Comparison of ENCODE assay signal across 1 cellular context in the genomic region with DNA sequence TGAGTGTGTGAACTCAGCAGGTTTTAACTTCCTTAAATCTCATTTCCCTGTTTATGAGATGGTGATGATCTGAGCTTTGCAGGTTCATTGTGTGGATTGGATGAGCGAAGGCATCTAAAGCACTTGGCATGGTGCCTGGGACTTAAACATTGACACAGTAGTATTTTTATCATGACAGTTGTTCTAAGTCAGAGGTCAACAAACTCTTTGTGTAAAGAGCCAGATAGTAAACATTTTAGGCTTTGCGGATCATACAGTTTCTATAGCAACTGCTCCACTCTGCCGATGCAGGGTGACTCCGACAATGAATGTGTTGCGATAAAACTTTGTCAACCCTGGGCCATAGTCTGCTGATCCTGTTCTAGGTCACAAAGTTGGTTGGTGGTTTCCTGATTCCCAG.
TF ChIP-seq lines count a peak whose summit lies in the region.

No MANE protein-coding gene starts in this region.

TF ChIP-seq in HepG2, 621 proteins besides CTCF, POLR2A, EP300 and RAD21 (continued from another document and continues in another):
- TF ChIP-seq, protein P1, sequence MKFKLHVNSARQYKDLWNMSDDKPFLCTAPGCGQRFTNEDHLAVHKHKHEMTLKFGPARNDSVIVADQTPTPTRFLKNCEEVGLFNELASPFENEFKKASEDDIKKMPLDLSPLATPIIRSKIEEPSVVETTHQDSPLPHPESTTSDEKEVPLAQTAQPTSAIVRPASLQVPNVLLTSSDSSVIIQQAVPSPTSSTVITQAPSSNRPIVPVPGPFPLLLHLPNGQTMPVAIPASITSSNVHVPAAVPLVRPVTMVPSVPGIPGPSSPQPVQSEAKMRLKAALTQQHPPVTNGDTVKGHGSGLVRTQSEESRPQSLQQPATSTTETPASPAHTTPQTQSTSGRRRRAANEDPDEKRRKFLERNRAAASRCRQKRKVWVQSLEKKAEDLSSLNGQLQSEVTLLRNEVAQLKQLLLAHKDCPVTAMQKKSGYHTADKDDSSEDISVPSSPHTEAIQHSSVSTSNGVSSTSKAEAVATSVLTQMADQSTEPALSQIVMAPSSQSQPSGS (CRISPR knock-in tag; IDR thresholded peaks at IDR 0.05), result no peak
- TF ChIP-seq MYC (CRISPR knock-in tag; IDR thresholded peaks at IDR 0.05; ENCODE audit: borderline replicate concordance) (no peak), SRSF9 (IDR thresholded peaks at IDR 0.05; ENCODE audit: borderline replicate concordance, insufficient read depth, low read depth, low read length, poor library complexity, severe bottlenecking) (no peak), FOXJ3 (CRISPR knock-in tag; IDR thresholded peaks at IDR 0.05; ENCODE audit: borderline replicate concordance) (peak; percentile 55; the same call in 1 of the 2 replicates), ZNF24 (IDR thresholded peaks at IDR 0.05) (no peak), RARA (CRISPR knock-in tag; IDR thresholded peaks at IDR 0.05) (peak; percentile 57), ZNF7 (CRISPR knock-in tag; IDR thresholded peaks at IDR 0.05) (no peak), ELF1 (CRISPR knock-in tag; IDR thresholded peaks at IDR 0.05) (no peak), NFIB (CRISPR knock-in tag; IDR thresholded peaks at IDR 0.05; ENCODE audit: borderline replicate concordance) (no peak), TBX3 (IDR thresholded peaks at IDR 0.05; ENCODE audit: borderline replicate concordance) (peak; percentile 78; the same call in 1 of the 2 replicates), ZFY (CRISPR knock-in tag; IDR thresholded peaks at IDR 0.05) (no peak), ZNF644 (CRISPR knock-in tag; IDR thresholded peaks at IDR 0.05; ENCODE audit: low read depth) (no peak), BCL6 (CRISPR knock-in tag; IDR thresholded peaks at IDR 0.05) (peak; percentile 61; the same call in 1 of the 2 replicates), NFRKB (IDR thresholded peaks at IDR 0.05) (no peak), REXO4 (CRISPR knock-in tag; IDR thresholded peaks at IDR 0.05; ENCODE audit: borderline replicate concordance) (no peak), FOXK1 (CRISPR knock-in tag; IDR thresholded peaks at IDR 0.05; ENCODE audit: borderline replicate concordance, low read depth) (0 out of 2 replicates have a peak, but pooled peaks have one; percentile 20), MIXL1 (CRISPR knock-in tag; IDR thresholded peaks at IDR 0.05) (no peak), HNRNPL (IDR thresholded peaks at IDR 0.05; ENCODE audit: low read depth, low read length) (no peak), ZNF367 (CRISPR knock-in tag; IDR thresholded peaks at IDR 0.05; ENCODE audit: borderline replicate concordance) (no peak), PPARG (CRISPR knock-in tag; conservative IDR thresholded peaks at IDR 0.05) (peak; percentile 51; the same call in 1 of the 2 replicates), ZNF781 (CRISPR knock-in tag; IDR thresholded peaks at IDR 0.05; ENCODE audit: borderline replicate concordance, not compliant biosample characterization) (no peak), CREB1 (IDR thresholded peaks at IDR 0.05) (no peak), CREB1 (CRISPR knock-in tag; IDR thresholded peaks at IDR 0.05) (peak; percentile 51; the same call in 1 of the 2 replicates), MAFK (conservative IDR thresholded peaks at IDR 0.05 in 1 of 2, IDR thresholded peaks at IDR 0.05 in 1 of 2; ENCODE audit: low read length in 2 of 2) (0 out of 4 replicates have a peak, but pooled peaks of 1 of the 2 experiments have one; percentile 11), RFX1 (IDR thresholded peaks at IDR 0.05) (peak; percentile 78), GATAD2A (CRISPR knock-in tag; IDR thresholded peaks at IDR 0.05) (peak; percentile 52; the same call in 1 of the 2 replicates), RFX3 (CRISPR knock-in tag; IDR thresholded peaks at IDR 0.05) (peak; percentile 76), SOX13 (IDR thresholded peaks at IDR 0.05) (no peak), SOX13 (CRISPR knock-in tag; conservative IDR thresholded peaks at IDR 0.05 in 1 of 2, IDR thresholded peaks at IDR 0.05 in 1 of 2) (peak in 1 of 2 experiments; percentile 86; a peak in 2 of 4 replicates)
- TF ChIP-seq, protein P2, sequence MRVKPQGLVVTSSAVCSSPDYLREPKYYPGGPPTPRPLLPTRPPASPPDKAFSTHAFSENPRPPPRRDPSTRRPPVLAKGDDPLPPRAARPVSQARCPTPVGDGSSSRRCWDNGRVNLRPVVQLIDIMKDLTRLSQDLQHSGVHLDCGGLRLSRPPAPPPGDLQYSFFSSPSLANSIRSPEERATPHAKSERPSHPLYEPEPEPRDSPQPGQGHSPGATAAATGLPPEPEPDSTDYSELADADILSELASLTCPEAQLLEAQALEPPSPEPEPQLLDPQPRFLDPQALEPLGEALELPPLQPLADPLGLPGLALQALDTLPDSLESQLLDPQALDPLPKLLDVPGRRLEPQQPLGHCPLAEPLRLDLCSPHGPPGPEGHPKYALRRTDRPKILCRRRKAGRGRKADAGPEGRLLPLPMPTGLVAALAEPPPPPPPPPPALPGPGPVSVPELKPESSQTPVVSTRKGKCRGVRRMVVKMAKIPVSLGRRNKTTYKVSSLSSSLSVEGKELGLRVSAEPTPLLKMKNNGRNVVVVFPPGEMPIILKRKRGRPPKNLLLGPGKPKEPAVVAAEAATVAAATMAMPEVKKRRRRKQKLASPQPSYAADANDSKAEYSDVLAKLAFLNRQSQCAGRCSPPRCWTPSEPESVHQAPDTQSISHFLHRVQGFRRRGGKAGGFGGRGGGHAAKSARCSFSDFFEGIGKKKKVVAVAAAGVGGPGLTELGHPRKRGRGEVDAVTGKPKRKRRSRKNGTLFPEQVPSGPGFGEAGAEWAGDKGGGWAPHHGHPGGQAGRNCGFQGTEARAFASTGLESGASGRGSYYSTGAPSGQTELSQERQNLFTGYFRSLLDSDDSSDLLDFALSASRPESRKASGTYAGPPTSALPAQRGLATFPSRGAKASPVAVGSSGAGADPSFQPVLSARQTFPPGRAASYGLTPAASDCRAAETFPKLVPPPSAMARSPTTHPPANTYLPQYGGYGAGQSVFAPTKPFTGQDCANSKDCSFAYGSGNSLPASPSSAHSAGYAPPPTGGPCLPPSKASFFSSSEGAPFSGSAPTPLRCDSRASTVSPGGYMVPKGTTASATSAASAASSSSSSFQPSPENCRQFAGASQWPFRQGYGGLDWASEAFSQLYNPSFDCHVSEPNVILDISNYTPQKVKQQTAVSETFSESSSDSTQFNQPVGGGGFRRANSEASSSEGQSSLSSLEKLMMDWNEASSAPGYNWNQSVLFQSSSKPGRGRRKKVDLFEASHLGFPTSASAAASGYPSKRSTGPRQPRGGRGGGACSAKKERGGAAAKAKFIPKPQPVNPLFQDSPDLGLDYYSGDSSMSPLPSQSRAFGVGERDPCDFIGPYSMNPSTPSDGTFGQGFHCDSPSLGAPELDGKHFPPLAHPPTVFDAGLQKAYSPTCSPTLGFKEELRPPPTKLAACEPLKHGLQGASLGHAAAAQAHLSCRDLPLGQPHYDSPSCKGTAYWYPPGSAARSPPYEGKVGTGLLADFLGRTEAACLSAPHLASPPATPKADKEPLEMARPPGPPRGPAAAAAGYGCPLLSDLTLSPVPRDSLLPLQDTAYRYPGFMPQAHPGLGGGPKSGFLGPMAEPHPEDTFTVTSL (CRISPR knock-in tag; IDR thresholded peaks at IDR 0.05; ENCODE audit: borderline replicate concordance), result peak; percentile 27; the same call in 1 of the 2 replicates
- TF ChIP-seq, protein P3, sequence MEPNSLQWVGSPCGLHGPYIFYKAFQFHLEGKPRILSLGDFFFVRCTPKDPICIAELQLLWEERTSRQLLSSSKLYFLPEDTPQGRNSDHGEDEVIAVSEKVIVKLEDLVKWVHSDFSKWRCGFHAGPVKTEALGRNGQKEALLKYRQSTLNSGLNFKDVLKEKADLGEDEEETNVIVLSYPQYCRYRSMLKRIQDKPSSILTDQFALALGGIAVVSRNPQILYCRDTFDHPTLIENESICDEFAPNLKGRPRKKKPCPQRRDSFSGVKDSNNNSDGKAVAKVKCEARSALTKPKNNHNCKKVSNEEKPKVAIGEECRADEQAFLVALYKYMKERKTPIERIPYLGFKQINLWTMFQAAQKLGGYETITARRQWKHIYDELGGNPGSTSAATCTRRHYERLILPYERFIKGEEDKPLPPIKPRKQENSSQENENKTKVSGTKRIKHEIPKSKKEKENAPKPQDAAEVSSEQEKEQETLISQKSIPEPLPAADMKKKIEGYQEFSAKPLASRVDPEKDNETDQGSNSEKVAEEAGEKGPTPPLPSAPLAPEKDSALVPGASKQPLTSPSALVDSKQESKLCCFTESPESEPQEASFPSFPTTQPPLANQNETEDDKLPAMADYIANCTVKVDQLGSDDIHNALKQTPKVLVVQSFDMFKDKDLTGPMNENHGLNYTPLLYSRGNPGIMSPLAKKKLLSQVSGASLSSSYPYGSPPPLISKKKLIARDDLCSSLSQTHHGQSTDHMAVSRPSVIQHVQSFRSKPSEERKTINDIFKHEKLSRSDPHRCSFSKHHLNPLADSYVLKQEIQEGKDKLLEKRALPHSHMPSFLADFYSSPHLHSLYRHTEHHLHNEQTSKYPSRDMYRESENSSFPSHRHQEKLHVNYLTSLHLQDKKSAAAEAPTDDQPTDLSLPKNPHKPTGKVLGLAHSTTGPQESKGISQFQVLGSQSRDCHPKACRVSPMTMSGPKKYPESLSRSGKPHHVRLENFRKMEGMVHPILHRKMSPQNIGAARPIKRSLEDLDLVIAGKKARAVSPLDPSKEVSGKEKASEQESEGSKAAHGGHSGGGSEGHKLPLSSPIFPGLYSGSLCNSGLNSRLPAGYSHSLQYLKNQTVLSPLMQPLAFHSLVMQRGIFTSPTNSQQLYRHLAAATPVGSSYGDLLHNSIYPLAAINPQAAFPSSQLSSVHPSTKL (CRISPR knock-in tag; IDR thresholded peaks at IDR 0.05), result peak; percentile 77
- TF ChIP-seq, protein P4, sequence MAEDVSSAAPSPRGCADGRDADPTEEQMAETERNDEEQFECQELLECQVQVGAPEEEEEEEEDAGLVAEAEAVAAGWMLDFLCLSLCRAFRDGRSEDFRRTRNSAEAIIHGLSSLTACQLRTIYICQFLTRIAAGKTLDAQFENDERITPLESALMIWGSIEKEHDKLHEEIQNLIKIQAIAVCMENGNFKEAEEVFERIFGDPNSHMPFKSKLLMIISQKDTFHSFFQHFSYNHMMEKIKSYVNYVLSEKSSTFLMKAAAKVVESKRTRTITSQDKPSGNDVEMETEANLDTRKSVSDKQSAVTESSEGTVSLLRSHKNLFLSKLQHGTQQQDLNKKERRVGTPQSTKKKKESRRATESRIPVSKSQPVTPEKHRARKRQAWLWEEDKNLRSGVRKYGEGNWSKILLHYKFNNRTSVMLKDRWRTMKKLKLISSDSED (CRISPR knock-in tag; IDR thresholded peaks at IDR 0.05), result no peak
- TF ChIP-seq, protein P5, sequence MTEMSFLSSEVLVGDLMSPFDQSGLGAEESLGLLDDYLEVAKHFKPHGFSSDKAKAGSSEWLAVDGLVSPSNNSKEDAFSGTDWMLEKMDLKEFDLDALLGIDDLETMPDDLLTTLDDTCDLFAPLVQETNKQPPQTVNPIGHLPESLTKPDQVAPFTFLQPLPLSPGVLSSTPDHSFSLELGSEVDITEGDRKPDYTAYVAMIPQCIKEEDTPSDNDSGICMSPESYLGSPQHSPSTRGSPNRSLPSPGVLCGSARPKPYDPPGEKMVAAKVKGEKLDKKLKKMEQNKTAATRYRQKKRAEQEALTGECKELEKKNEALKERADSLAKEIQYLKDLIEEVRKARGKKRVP (CRISPR knock-in tag; IDR thresholded peaks at IDR 0.05), result no peak
- TF ChIP-seq, protein P6, sequence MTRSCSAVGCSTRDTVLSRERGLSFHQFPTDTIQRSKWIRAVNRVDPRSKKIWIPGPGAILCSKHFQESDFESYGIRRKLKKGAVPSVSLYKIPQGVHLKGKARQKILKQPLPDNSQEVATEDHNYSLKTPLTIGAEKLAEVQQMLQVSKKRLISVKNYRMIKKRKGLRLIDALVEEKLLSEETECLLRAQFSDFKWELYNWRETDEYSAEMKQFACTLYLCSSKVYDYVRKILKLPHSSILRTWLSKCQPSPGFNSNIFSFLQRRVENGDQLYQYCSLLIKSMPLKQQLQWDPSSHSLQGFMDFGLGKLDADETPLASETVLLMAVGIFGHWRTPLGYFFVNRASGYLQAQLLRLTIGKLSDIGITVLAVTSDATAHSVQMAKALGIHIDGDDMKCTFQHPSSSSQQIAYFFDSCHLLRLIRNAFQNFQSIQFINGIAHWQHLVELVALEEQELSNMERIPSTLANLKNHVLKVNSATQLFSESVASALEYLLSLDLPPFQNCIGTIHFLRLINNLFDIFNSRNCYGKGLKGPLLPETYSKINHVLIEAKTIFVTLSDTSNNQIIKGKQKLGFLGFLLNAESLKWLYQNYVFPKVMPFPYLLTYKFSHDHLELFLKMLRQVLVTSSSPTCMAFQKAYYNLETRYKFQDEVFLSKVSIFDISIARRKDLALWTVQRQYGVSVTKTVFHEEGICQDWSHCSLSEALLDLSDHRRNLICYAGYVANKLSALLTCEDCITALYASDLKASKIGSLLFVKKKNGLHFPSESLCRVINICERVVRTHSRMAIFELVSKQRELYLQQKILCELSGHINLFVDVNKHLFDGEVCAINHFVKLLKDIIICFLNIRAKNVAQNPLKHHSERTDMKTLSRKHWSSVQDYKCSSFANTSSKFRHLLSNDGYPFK (CRISPR knock-in tag; IDR thresholded peaks at IDR 0.05; ENCODE audit: borderline replicate concordance), result no peak
- TF ChIP-seq, protein P7, sequence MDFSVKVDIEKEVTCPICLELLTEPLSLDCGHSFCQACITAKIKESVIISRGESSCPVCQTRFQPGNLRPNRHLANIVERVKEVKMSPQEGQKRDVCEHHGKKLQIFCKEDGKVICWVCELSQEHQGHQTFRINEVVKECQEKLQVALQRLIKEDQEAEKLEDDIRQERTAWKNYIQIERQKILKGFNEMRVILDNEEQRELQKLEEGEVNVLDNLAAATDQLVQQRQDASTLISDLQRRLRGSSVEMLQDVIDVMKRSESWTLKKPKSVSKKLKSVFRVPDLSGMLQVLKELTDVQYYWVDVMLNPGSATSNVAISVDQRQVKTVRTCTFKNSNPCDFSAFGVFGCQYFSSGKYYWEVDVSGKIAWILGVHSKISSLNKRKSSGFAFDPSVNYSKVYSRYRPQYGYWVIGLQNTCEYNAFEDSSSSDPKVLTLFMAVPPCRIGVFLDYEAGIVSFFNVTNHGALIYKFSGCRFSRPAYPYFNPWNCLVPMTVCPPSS (IDR thresholded peaks at IDR 0.05), result no peak
- TF ChIP-seq, protein P8, sequence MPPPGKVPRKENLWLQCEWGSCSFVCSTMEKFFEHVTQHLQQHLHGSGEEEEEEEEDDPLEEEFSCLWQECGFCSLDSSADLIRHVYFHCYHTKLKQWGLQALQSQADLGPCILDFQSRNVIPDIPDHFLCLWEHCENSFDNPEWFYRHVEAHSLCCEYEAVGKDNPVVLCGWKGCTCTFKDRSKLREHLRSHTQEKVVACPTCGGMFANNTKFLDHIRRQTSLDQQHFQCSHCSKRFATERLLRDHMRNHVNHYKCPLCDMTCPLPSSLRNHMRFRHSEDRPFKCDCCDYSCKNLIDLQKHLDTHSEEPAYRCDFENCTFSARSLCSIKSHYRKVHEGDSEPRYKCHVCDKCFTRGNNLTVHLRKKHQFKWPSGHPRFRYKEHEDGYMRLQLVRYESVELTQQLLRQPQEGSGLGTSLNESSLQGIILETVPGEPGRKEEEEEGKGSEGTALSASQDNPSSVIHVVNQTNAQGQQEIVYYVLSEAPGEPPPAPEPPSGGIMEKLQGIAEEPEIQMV (CRISPR knock-in tag; IDR thresholded peaks at IDR 0.05; ENCODE audit: low read depth), result no peak
